ENCODE assay signal across 12 cellular contexts in genomic region chr4:128803783-128804182, GRCh38. TPM values are rescaled to one million over a fixed set of nuclear protein-coding genes. Genes with fewer than 3 reads are reported as not detected.
A peak's percentile ranks its signal among the peaks of the same experiment; 100 is the strongest.
DNase-seq lines count a peak whose midpoint lies in the region; ATAC-seq, FAIRE-seq and TF ChIP-seq lines count a peak whose summit lies in the region.
"Had no signal": no experiment of that assay in that cellular context is flagged by ENCODE, and none has a peak within 500 bp of the region (broad histone marks: within the 10 kb centered on the region; RNA-seq: fewer than 3 reads in every experiment).

No MANE protein-coding gene starts in this region.

- no TSS peak for BruUV-seq in HepG2 (replicated peaks; lab: Mats Ljungman, UMichigan)

- DNase-seq in HepG2 (ENCODE audit: low spot score) (no peak), right lobe of liver (no peak), NCI-H2227 treated with DMSO at 0.1 percent for 48 hours (lab: John Stamatoyannopoulos, UW) (no peak), HT-29 (ENCODE audit: low spot score) (no peak), inferior parietal cortex (ENCODE audit: extremely low spot score) (no peak), left ventricle myocardium superior (no peak)
- DNase-seq: AML-193, GM23248, NCI-H345 had no signal

- no peaks in the 10 kb centered on the region for H4K20me1 ChIP-seq in HepG2 (ENCODE audit: insufficient read depth, low read length)

- no peak overlapping the region for H3K27ac ChIP-seq in HepG2 (ENCODE audit: extremely low read length, insufficient read depth, low read length)
- H3K27ac ChIP-seq in right lobe of liver: no peak overlapping the region
- H3K27ac ChIP-seq in HUES48 (ENCODE audit: low read depth, low read length): peak overlapping the region; percentile 92
- H3K27ac ChIP-seq: GM23248 had no signal

- TF ChIP-seq POLR2A in HepG2 (IDR thresholded peaks at IDR 0.05; ENCODE audit: insufficient read depth in 1 of 2, low read depth in 2 of 2, low read length in 2 of 2): no peak
- TF ChIP-seq POLR2A in right lobe of liver (IDR thresholded peaks at IDR 0.05): no peak

- 4% methylated on average over 2 of the region's 2 CpGs for WGBS in HepG2 (ENCODE audit: low lambda C conversion rate)
- WGBS in right lobe of liver (ENCODE audit: insufficient coverage, low coverage, low lambda C conversion rate, missing lambda C conversion rate): 72% methylated on average over 2 of the region's 2 CpGs

- H3K4me2 ChIP-seq in HepG2 (ENCODE audit: low read depth, low read length): peak overlapping the region; percentile 8; the same call in 1 of the 2 replicates

- H2AFZ ChIP-seq in HepG2 (ENCODE audit: low read length): no peak overlapping the region
- H2AFZ ChIP-seq: GM23248 had no signal

- no peak overlapping the region for H3K9ac ChIP-seq in HepG2 (ENCODE audit: insufficient read depth, low read depth, low read length)
- peak overlapping the region; percentile 36; the same call in 1 of the 2 replicates for H3K9ac ChIP-seq in HUES48 (ENCODE audit: low read depth, low read length)
- peak overlapping the region; percentile 56 for H3K9ac ChIP-seq in iPS-15b (ENCODE audit: low read depth, low read length)
- H3K9ac ChIP-seq: GM23248 had no signal

- in situ Hi-C loops in HepG2 (cut with HindIII; ENCODE audit: extremely low pct_ligation_motif_present, low pct_unique_long_range_greater_than_20kb): loop anchor here (25.0 kb wide), 1 partner anchor 241 kb away; no protein-coding TSS in a partner anchor

- no peaks in the 10 kb centered on the region for H3K79me2 ChIP-seq in HepG2 (ENCODE audit: insufficient read depth, low read length)

- TF ChIP-seq RAD21 in HepG2 (CRISPR knock-in tag; IDR thresholded peaks at IDR 0.05): no peak

- H3K27me3 ChIP-seq in HepG2 (ENCODE audit: control insufficient read depth in 1 of 2, insufficient read depth in 2 of 2, low read length in 2 of 2): peaks cover 0 to 12% of the 10 kb centered on the region in 2 experiments; a peak in 2 of 5 replicates
- no peaks in the 10 kb centered on the region for H3K27me3 ChIP-seq in right lobe of liver
- H3K27me3 ChIP-seq in HUES48 (ENCODE audit: control insufficient read depth, insufficient read depth, low read length): no peaks in the 10 kb centered on the region
- H3K27me3 ChIP-seq in iPS-15b (ENCODE audit: control insufficient read depth, insufficient read depth, low read length): no peaks in the 10 kb centered on the region

- no peak for FAIRE-seq in HepG2 (lab: Jason Lieb, UNC)
- FAIRE-seq: TTC549 had no signal

- POLR2A ChIA-PET in HepG2 (lab: Yijun Ruan, JAX): no interaction called here

- intact Hi-C loops in HepG2 (cut with micrococcal nuclease; ENCODE audit: unreplicated experiment) (no loop called here), right lobe of liver (cut with DNase I) (no loop called here), left ventricle myocardium superior (cut with micrococcal nuclease) (no loop called here)

- peak overlapping the region in 1 of 3 experiments; percentile 4; a peak in 1 of 6 replicates for H3K4me3 ChIP-seq in HepG2 (replicated peaks in 1 of 3; ENCODE audit: insufficient read depth in 1 of 3, low read depth in 2 of 3, low read length in 3 of 3)
- H3K4me3 ChIP-seq in right lobe of liver: no peak overlapping the region
- H3K4me3 ChIP-seq in HUES48 (ENCODE audit: low read depth, low read length): no peak overlapping the region
- no peak overlapping the region for H3K4me3 ChIP-seq in iPS-15b (ENCODE audit: low read depth, low read length)
- H3K4me3 ChIP-seq: GM23248 had no signal

- H3K4me1 ChIP-seq in HepG2 (ENCODE audit: insufficient read depth, low read length) (no peaks in the 10 kb centered on the region), right lobe of liver (no peaks in the 10 kb centered on the region), HUES48 (ENCODE audit: control insufficient read depth, insufficient read depth, low read length) (peaks cover 62% of the 10 kb centered on the region), iPS-15b (ENCODE audit: control insufficient read depth, insufficient read depth, low read length) (peaks cover 39% of the 10 kb centered on the region)

- CTCF ChIA-PET in HepG2 (lab: Yijun Ruan, JAX; ENCODE audit: low intra/inter-chr PET ratio, low total read pairs): no interaction called here

- TF ChIP-seq EP300 in HepG2 (IDR thresholded peaks at IDR 0.05; ENCODE audit: low read depth in 2 of 2, low read length in 2 of 2): no peak
- no peak for TF ChIP-seq EP300 in HepG2 (CRISPR knock-in tag; IDR thresholded peaks at IDR 0.05; ENCODE audit: borderline replicate concordance)

- no peaks in the 10 kb centered on the region for H3K36me3 ChIP-seq in HepG2 (replicated peaks in 1 of 2; ENCODE audit: control insufficient read depth in 1 of 2, insufficient read depth in 2 of 2, low read length in 2 of 2)
- H3K36me3 ChIP-seq in right lobe of liver: no peaks in the 10 kb centered on the region
- H3K36me3 ChIP-seq in HUES48 (ENCODE audit: control insufficient read depth, insufficient read depth, low read length): no peaks in the 10 kb centered on the region
- H3K36me3 ChIP-seq in iPS-15b (ENCODE audit: control insufficient read depth, insufficient read depth, low read length): no peaks in the 10 kb centered on the region

- TF ChIP-seq CTCF in HepG2 (CRISPR knock-in tag; IDR thresholded peaks at IDR 0.05): no peak
- no peak for TF ChIP-seq CTCF in right lobe of liver (IDR thresholded peaks at IDR 0.05)

- ATAC-seq in HepG2: peak; percentile 28; the same call in 2 of the 3 replicates
- ATAC-seq in right lobe of liver: no peak
- no peak for ATAC-seq in left ventricle myocardium superior

- no peaks in the 10 kb centered on the region for H3K9me3 ChIP-seq in HepG2 (ENCODE audit: low read length)
- no peaks in the 10 kb centered on the region for H3K9me3 ChIP-seq in right lobe of liver
- H3K9me3 ChIP-seq in HUES48 (ENCODE audit: control insufficient read depth, insufficient read depth, low read length): no peaks in the 10 kb centered on the region
- H3K9me3 ChIP-seq in iPS-15b (ENCODE audit: control insufficient read depth, insufficient read depth, low read length): no peaks in the 10 kb centered on the region

TF ChIP-seq in HepG2, 621 proteins besides CTCF, POLR2A, EP300 and RAD21 (continues in another document):
- TF ChIP-seq ZNF75D (CRISPR knock-in tag; IDR thresholded peaks at IDR 0.05; ENCODE audit: borderline replicate concordance): no peak
- TF ChIP-seq ZBTB14 (CRISPR knock-in tag; IDR thresholded peaks at IDR 0.05): no peak
- TF ChIP-seq NFIC (IDR thresholded peaks at IDR 0.05; ENCODE audit: low read length): no peak
- TF ChIP-seq ZNF83 (CRISPR knock-in tag; IDR thresholded peaks at IDR 0.05; ENCODE audit: borderline replicate concordance): no peak
- no peak for TF ChIP-seq POLR2AphosphoS5 (IDR thresholded peaks at IDR 0.05; ENCODE audit: low read depth, low read length)

RNA-seq across cellular contexts. Expression of gene JADE1, which starts 5.7 kb away (rescaled TPM):
- total RNA-seq in HepG2 (2016; rRNA removed; fragmentation: Illumina TruSeq; extraction: Trizol): 19.3 and 23.4 TPM in 2 replicates
- total RNA-seq in HepG2 (2016; cell fraction: cytosol; rRNA removed; fragmentation: Illumina TruSeq; extraction: Trizol; ENCODE audit: low read depth): 6.6 and 7.7 TPM in 2 replicates
- 18.1 and 21.4 TPM in 2 replicates for total RNA-seq in HepG2 (2016; cell fraction: insoluble cytoplasmic fraction; rRNA removed; fragmentation: Illumina TruSeq; extraction: Trizol)
- 10.8 and 10.9 TPM in 2 replicates for total RNA-seq in HepG2 (2016; cell fraction: membrane; rRNA removed; fragmentation: Illumina TruSeq; extraction: Trizol)
- 20.7 and 21.9 TPM in 2 replicates for total RNA-seq in HepG2 (2016; cell fraction: nucleus; rRNA removed; fragmentation: Illumina TruSeq; extraction: Trizol)
- polyA plus RNA-seq in HepG2 (2011; rRNA removed): 4.9 and 5.4 TPM in 2 replicates
- polyA plus RNA-seq in HepG2 (2011; cell fraction: cytosol; rRNA removed): 4.4 and 4.5 TPM in 2 replicates
- 9.5 and 9.6 TPM in 2 replicates for polyA plus RNA-seq in HepG2 (2011; cell fraction: nucleus; rRNA removed)
- polyA plus RNA-seq in HepG2 (2012): 10.1 and 12.2 TPM in 2 replicates
- 1.0 and 1.1 TPM in 2 replicates for polyA plus RNA-seq in HepG2 (2016; cell fraction: cytosol; fragmentation: Illumina TruSeq; extraction: Trizol; ENCODE audit: low read depth)
- polyA plus RNA-seq in HepG2 (2016; cell fraction: insoluble cytoplasmic fraction; fragmentation: Illumina TruSeq; extraction: Trizol; ENCODE audit: low read depth): 17.4 and 18.4 TPM in 2 replicates
- polyA plus RNA-seq in HepG2 (2016; cell fraction: membrane; fragmentation: Illumina TruSeq; extraction: Trizol; ENCODE audit: low read depth): 4.8 and 4.9 TPM in 2 replicates
- 25.1 and 26.7 TPM in 2 replicates for polyA plus RNA-seq in HepG2 (2016; cell fraction: nucleus; fragmentation: Illumina TruSeq; extraction: Trizol; ENCODE audit: insufficient read depth, low read depth)
- polyA minus RNA-seq in HepG2 (2011; rRNA and poly(A)+ RNA removed; ENCODE audit: low replicate concordance): 18.0 and 27.0 TPM in 2 replicates
- 7.4 and 7.7 TPM in 2 replicates for polyA minus RNA-seq in HepG2 (2011; cell fraction: cytosol; rRNA and poly(A)+ RNA removed)
- 18.4 and 20.6 TPM in 2 replicates for polyA minus RNA-seq in HepG2 (2011; cell fraction: nucleus; rRNA and poly(A)+ RNA removed)
- 10 to 100 TPM in 3 of 6 experiments, 1 to 10 TPM in 3; 8.2 to 16.9 (median 9.9) TPM for total RNA-seq in right lobe of liver
- total RNA-seq in HT-29 (2014; rRNA removed; shearing (Covaris generic)): 14.1 and 18.3 TPM in 2 replicates
- 24.4 TPM for total RNA-seq in left ventricle myocardium superior
